In genomic region chr17:50184057-50184456, GRCh38 we compare ENCODE assay signal across 10 cellular contexts. TPM values are rescaled to one million over a fixed set of nuclear protein-coding genes. Genes with fewer than 3 reads are reported as not detected.
A peak's percentile ranks its signal among the peaks of the same experiment; 100 is the strongest.
DNase-seq lines count a peak whose midpoint lies in the region; ATAC-seq and TF ChIP-seq lines count a peak whose summit lies in the region.
"Had no signal": no experiment of that assay in that cellular context is flagged by ENCODE, and none has a peak within 500 bp of the region (broad histone marks: within the 10 kb centered on the region; RNA-seq: fewer than 3 reads in every experiment).

No MANE protein-coding gene starts in this region.

- no peaks in the 10 kb centered on the region for H3K36me3 Mint-ChIP-seq in Calu3 (ENCODE audit: insufficient read depth, unreplicated experiment)
- peaks cover 50% of the 10 kb centered on the region for H3K36me3 Mint-ChIP-seq in chondrocyte (ENCODE audit: low read depth)
- no peaks in the 10 kb centered on the region for H3K36me3 Mint-ChIP-seq in neural crest cell (ENCODE audit: low read depth)

- H3K27ac Mint-ChIP-seq in Calu3 (ENCODE audit: unreplicated experiment) (no peak overlapping the region), chondrocyte (ENCODE audit: unreplicated experiment) (peak overlapping the region; percentile 99), neural crest cell (ENCODE audit: unreplicated experiment) (no peak overlapping the region)
- H3K27ac Mint-ChIP-seq: progenitor cell of endocrine pancreas had no signal

- intact Hi-C loops in Calu3 (cut with micrococcal nuclease; ENCODE audit: unreplicated experiment), result no loop called here
- intact Hi-C loops in body of pancreas (cut with DNase I), result no loop called here

- H3K9me3 Mint-ChIP-seq in Calu3 (ENCODE audit: low read depth, unreplicated experiment) (no peaks in the 10 kb centered on the region), chondrocyte (ENCODE audit: low read depth) (no peaks in the 10 kb centered on the region), neural crest cell (no peaks in the 10 kb centered on the region)

- no peaks in the 10 kb centered on the region for H3K9me3 ChIP-seq in body of pancreas
- H3K9me3 ChIP-seq: testis had no signal

- CTCF ChIA-PET in Calu3 (lab: Charles Lee), result no interaction called here

- TF ChIP-seq CTCF in Calu3 (IDR thresholded peaks at IDR 0.05; ENCODE audit: unreplicated experiment), result peak; percentile 19
- TF ChIP-seq CTCF in chondrocyte (IDR thresholded peaks at IDR 0.05), result peak; percentile 65
- TF ChIP-seq CTCF in neural crest cell (conservative IDR thresholded peaks at IDR 0.05), result peak; percentile 36
- no peak for TF ChIP-seq CTCF in body of pancreas (IDR thresholded peaks at IDR 0.05)

- H3K27me3 ChIP-seq in body of pancreas, result no peaks in the 10 kb centered on the region
- H3K27me3 ChIP-seq: testis had no signal

- ATAC-seq in body of pancreas, result no peak
- ATAC-seq in GM18858 (IDR thresholded peaks at IDR 0.05; ENCODE audit: unreplicated experiment), result no peak
- no peak for ATAC-seq in HG02840 (IDR thresholded peaks at IDR 0.05; ENCODE audit: low FRiP score, unreplicated experiment)

- no peak overlapping the region for H3K4me3 ChIP-seq in body of pancreas
- H3K4me3 ChIP-seq: testis had no signal

- TF ChIP-seq POLR2A in body of pancreas (IDR thresholded peaks at IDR 0.05), result no peak

- no peaks in the 10 kb centered on the region for H3K4me1 ChIP-seq in body of pancreas
- H3K4me1 ChIP-seq: testis had no signal

- no peak overlapping the region for H3K27ac ChIP-seq in body of pancreas

- H3K27me3 Mint-ChIP-seq in Calu3 (ENCODE audit: unreplicated experiment) (peaks cover 73% of the 10 kb centered on the region), chondrocyte (ENCODE audit: low read depth) (no peaks in the 10 kb centered on the region), neural crest cell (ENCODE audit: low read depth) (no peaks in the 10 kb centered on the region)

- H3K4me3 Mint-ChIP-seq in Calu3 (ENCODE audit: low read depth, unreplicated experiment), result no peak overlapping the region
- H3K4me3 Mint-ChIP-seq in chondrocyte (ENCODE audit: unreplicated experiment), result peak overlapping the region; percentile 26
- H3K4me3 Mint-ChIP-seq in neural crest cell, result no peak overlapping the region

- no peaks in the 10 kb centered on the region for H3K36me3 ChIP-seq in body of pancreas (replicated peaks in 1 of 2; ENCODE audit: insufficient read depth in 1 of 2, low read depth in 2 of 2)

- DNase-seq in Calu3 (no peak), NCI-H2171 treated with DMSO at 0.1 percent for 48 hours (lab: John Stamatoyannopoulos, UW) (peak; percentile 41), chondrocyte (ENCODE audit: low spot score) (peak; percentile 72), neural crest cell (ENCODE audit: low read depth, low spot score) (no peak), body of pancreas (no peak)
- no peak for DNase-seq in stimulated activated CD4-positive, alpha-beta T cell treated with anti-CD3 and anti-CD28 coated beads, Interleukin-4, amount 100 ng/mL, for 4 hours

- peaks cover 10% of the 10 kb centered on the region for H3K4me1 Mint-ChIP-seq in Calu3 (ENCODE audit: low read depth, unreplicated experiment)
- peaks cover 97% of the 10 kb centered on the region for H3K4me1 Mint-ChIP-seq in chondrocyte (ENCODE audit: low read depth)
- H3K4me1 Mint-ChIP-seq in neural crest cell, result peaks cover 48% of the 10 kb centered on the region

- WGBS in body of pancreas, 2 donors, result 52 to 61% methylated on average over 8 of the region's 8 CpGs

- BruUV-seq in Calu3 (replicated peaks; lab: Mats Ljungman, UMichigan), result no TSS peak

RNA-seq across cellular contexts. Expression of gene COL1A1, which starts 17.4 kb away (rescaled TPM):
- 5.5 and 9.4 TPM in 2 replicates for total RNA-seq in Calu3 (2022)
- total RNA-seq in chondrocyte, result 34,852 to 36,120 TPM (median 35,333 TPM) in 3 replicates
- total RNA-seq in neural crest cell, result 13.3 and 14.8 TPM in 2 replicates
- 10 to 100 TPM; 11.2 to 62.3 TPM for total RNA-seq in body of pancreas

RNA-seq across cellular contexts. Expression of gene SGCA, which starts 18.3 kb away (rescaled TPM):
- total RNA-seq in Calu3 (2022) (not detected in 2 replicates), chondrocyte (0.85 to 5.5 TPM (median 1.3 TPM) in 3 replicates), neural crest cell (not detected in 2 replicates), body of pancreas (1 to 10 TPM in 1 of 2 donors, not detected in 1; 1.3 TPM)
- total RNA-seq: progenitor cell of endocrine pancreas had no signal

RNA-seq across cellular contexts. Expression of gene PPP1R9B, which starts 33.6 kb away (rescaled TPM):
- total RNA-seq in Calu3 (2022) (74.3 and 89.7 TPM in 2 replicates), chondrocyte (75.4 to 84.2 TPM (median 79.3 TPM) in 3 replicates), neural crest cell (67.1 and 68.8 TPM in 2 replicates), body of pancreas (10 to 100 TPM; 20.0 to 31.0 TPM)

RNA-seq across cellular contexts. Expression of gene SAMD14, which starts 54.1 kb away (rescaled TPM):
- total RNA-seq in Calu3 (2022), result not detected in 2 replicates
- total RNA-seq in chondrocyte, result 26.0 to 29.4 TPM (median 27.6 TPM) in 3 replicates
- total RNA-seq in neural crest cell, result 26.1 and 28.7 TPM in 2 replicates
- not detected for total RNA-seq in body of pancreas

Comparison
In these comparisons a context has a peak if more than half of its experiments do, and no peak if none do; other contexts are left out.
1. DNase-seq: peak in NCI-H2171 treated with DMSO at 0.1 percent for 48 hours (single experiment) and chondrocyte (single experiment); none in Calu3 (single experiment), neural crest cell (single experiment), body of pancreas (0 of 4) and stimulated activated CD4-positive, alpha-beta T cell treated with anti-CD3 and anti-CD28 coated beads, Interleukin-4, amount 100 ng/mL, for 4 hours (0 of 2).
2. CTCF ChIP-seq: peak in Calu3 (single experiment), chondrocyte (single experiment) and neural crest cell (single experiment); none in body of pancreas (0 of 7).
3. RNA of gene COL1A1, which starts 17.4 kb away (total RNA-seq): 34,852 to 36,120 TPM in chondrocyte; 11.2 to 62.3 TPM in body of pancreas, 13.3 to 14.8 TPM in neural crest cell and 5.5 to 9.4 TPM in Calu3; every median in the first group is over 100 times any median in the second.